ENCODE assay signal across 16 cellular contexts in genomic region chr14:31947076-31947475, GRCh38.
"Had no signal": no experiment of that assay in that cellular context is flagged by ENCODE, and none has a peak within 500 bp of the region (broad histone marks: within the 10 kb centered on the region; RNA-seq: fewer than 3 reads in every experiment).

No MANE protein-coding gene starts in this region.

- H3K9me3 Mint-ChIP-seq: activated T-helper 17 cell treated with anti-CD3 and anti-CD28 coated beads, Interleukin-2, amount 50 U/mL, for 72 hours had no signal

- FAIRE-seq: frontal cortex, pancreas had no signal

- H3K27ac ChIP-seq: coronary artery, heart left ventricle, lower lobe of right lung, pancreas, sigmoid colon, stomach, testis had no signal

- DNase-seq: activated CD4-positive, CD25-positive, alpha-beta regulatory T cell treated with anti-CD3 and anti-CD28 coated beads, Interleukin-2, amount 50 U/mL, for 72 hours; activated naive CD4-positive, alpha-beta T cell treated with anti-CD3 and anti-CD28 coated beads, Interleukin-2, amount 50 U/mL, for 16 hours; amniotic stem cell; effector CD4-positive, alpha-beta T cell; heart left ventricle; left colon; lower lobe of right lung; pancreas; sigmoid colon; stimulated activated CD4-positive, alpha-beta T cell treated with anti-CD3 and anti-CD28 coated beads, Interleukin-1b, Interleukin-23, amount 100 ng/mL, for 48 hours; stomach; T-helper 9 cell; testis had no signal

- H3K27me3 Mint-ChIP-seq: activated T-helper 17 cell treated with anti-CD3 and anti-CD28 coated beads, Interleukin-2, amount 50 U/mL, for 72 hours had no signal

- H3K36me3 ChIP-seq: heart left ventricle, lower lobe of right lung, pancreas, sigmoid colon, stomach had no signal

- ATAC-seq: activated T-helper 17 cell treated with anti-CD3 and anti-CD28 coated beads, Interleukin-2, amount 50 U/mL, for 72 hours; heart left ventricle; left colon; lower lobe of right lung; pancreas had no signal

- H3K4me3 ChIP-seq: coronary artery, heart left ventricle, lower lobe of right lung, pancreas, sigmoid colon, stomach, testis had no signal

- H3K4me3 Mint-ChIP-seq: activated T-helper 17 cell treated with anti-CD3 and anti-CD28 coated beads, Interleukin-2, amount 50 U/mL, for 72 hours had no signal

- H3K27me3 ChIP-seq: heart left ventricle, pancreas, sigmoid colon, stomach, testis had no signal

- H3K4me1 ChIP-seq: pancreas had no signal

- H3K27ac Mint-ChIP-seq: activated T-helper 17 cell treated with anti-CD3 and anti-CD28 coated beads, Interleukin-2, amount 50 U/mL, for 72 hours had no signal

- H3K9me3 ChIP-seq: heart left ventricle, lower lobe of right lung, pancreas, sigmoid colon, stomach, testis had no signal
